Comparison of ENCODE assay signal across 8 cellular contexts in genomic region chr6:28648035-28648877, GRCh38.
A peak's percentile ranks its signal among the peaks of the same experiment; 100 is the strongest.
DNase-seq lines count a peak whose midpoint lies in the region; ATAC-seq and TF ChIP-seq lines count a peak whose summit lies in the region.

No MANE protein-coding gene starts in this region.

- no peak overlapping the region for H3K27ac ChIP-seq in heart left ventricle

- H3K9me3 Mint-ChIP-seq in Calu3 (ENCODE audit: low read depth, unreplicated experiment), result no peaks in the 10 kb centered on the region
- H3K9me3 Mint-ChIP-seq in activated T-helper 17 cell treated with anti-CD3 and anti-CD28 coated beads, Interleukin-2, amount 50 U/mL, for 72 hours, result no peaks in the 10 kb centered on the region

- intact Hi-C loops in Calu3 (cut with micrococcal nuclease; ENCODE audit: unreplicated experiment) (loop anchor here (1.0 to 5.0 kb wide), 2 partner anchors 10 to 61 kb away; a partner anchor contains a TSS), heart left ventricle (cut with DNase I) (no loop called here)

- H3K36me3 ChIP-seq in heart left ventricle, result no peaks in the 10 kb centered on the region

- ATAC-seq in HG03175 (IDR thresholded peaks at IDR 0.05; ENCODE audit: unreplicated experiment) (peak; percentile 46), heart left ventricle (peak in 2 of 4 donors; percentile 42 to 49), HG02938 (IDR thresholded peaks at IDR 0.05; ENCODE audit: unreplicated experiment) (no peak), HG02840 (IDR thresholded peaks at IDR 0.05; ENCODE audit: low FRiP score, unreplicated experiment) (no peak)
- peak; percentile 44 for ATAC-seq in activated T-helper 17 cell treated with anti-CD3 and anti-CD28 coated beads, Interleukin-2, amount 50 U/mL, for 72 hours (replicated peaks)

- peaks cover 0 to 56% (median 7%) of the 10 kb centered on the region in 9 donors for H3K27me3 ChIP-seq in heart left ventricle

- TF ChIP-seq POLR2A in heart left ventricle (IDR thresholded peaks at IDR 0.05), result no peak

- no peaks in the 10 kb centered on the region for H3K4me1 Mint-ChIP-seq in Calu3 (ENCODE audit: low read depth, unreplicated experiment)
- peaks cover 6% of the 10 kb centered on the region for H3K4me1 Mint-ChIP-seq in activated T-helper 17 cell treated with anti-CD3 and anti-CD28 coated beads, Interleukin-2, amount 50 U/mL, for 72 hours

- H3K4me1 ChIP-seq in heart left ventricle, result peaks cover 0 to 13% (median 0%) of the 10 kb centered on the region in 12 donors

- H3K36me3 Mint-ChIP-seq in Calu3 (ENCODE audit: insufficient read depth, unreplicated experiment), result peaks cover 12% of the 10 kb centered on the region
- peaks cover 5% of the 10 kb centered on the region for H3K36me3 Mint-ChIP-seq in activated T-helper 17 cell treated with anti-CD3 and anti-CD28 coated beads, Interleukin-2, amount 50 U/mL, for 72 hours (ENCODE audit: low read depth)

- H3K4me3 ChIP-seq in heart left ventricle, result peak overlapping the region in 11 of 12 donors; percentile 3 to 57 (median 46)

- DNase-seq in Calu3 (peak; percentile 87), NOMO-1 treated with DMSO at 0.1 percent for 48 hours (lab: John Stamatoyannopoulos, UW; ENCODE audit: unreplicated experiment) (peak; percentile 45), heart left ventricle (peak in 2 of 5 donors; percentile 34 to 35), retina (peak; percentile 92)

- peaks cover 16% of the 10 kb centered on the region for H3K27me3 Mint-ChIP-seq in Calu3 (ENCODE audit: unreplicated experiment)
- H3K27me3 Mint-ChIP-seq in activated T-helper 17 cell treated with anti-CD3 and anti-CD28 coated beads, Interleukin-2, amount 50 U/mL, for 72 hours, result peaks cover 43% of the 10 kb centered on the region

- TF ChIP-seq CTCF in Calu3 (IDR thresholded peaks at IDR 0.05; ENCODE audit: unreplicated experiment) (no peak), heart left ventricle (IDR thresholded peaks at IDR 0.05) (no peak)

- 1 to 2% (median 1%) methylated on average over 27 of the region's 27 CpGs for WGBS in heart left ventricle, 4 donors

- H3K4me3 Mint-ChIP-seq in Calu3 (ENCODE audit: low read depth, unreplicated experiment), result peak overlapping the region; percentile 91
- peak overlapping the region; percentile 75 for H3K4me3 Mint-ChIP-seq in activated T-helper 17 cell treated with anti-CD3 and anti-CD28 coated beads, Interleukin-2, amount 50 U/mL, for 72 hours

- peak overlapping the region; percentile 85 for H3K27ac Mint-ChIP-seq in Calu3 (ENCODE audit: unreplicated experiment)
- peak overlapping the region; percentile 78 for H3K27ac Mint-ChIP-seq in activated T-helper 17 cell treated with anti-CD3 and anti-CD28 coated beads, Interleukin-2, amount 50 U/mL, for 72 hours

- BruUV-seq in Calu3 (replicated peaks; lab: Mats Ljungman, UMichigan), result no TSS peak

- no peaks in the 10 kb centered on the region for H3K9me3 ChIP-seq in heart left ventricle

- CTCF ChIA-PET in Calu3 (lab: Charles Lee), result no interaction called here

Comparison
In these comparisons a context has a peak if more than half of its experiments do, and no peak if none do; other contexts are left out.
1. ATAC-seq: peak in HG03175 (single experiment) and activated T-helper 17 cell treated with anti-CD3 and anti-CD28 coated beads, Interleukin-2, amount 50 U/mL, for 72 hours (single experiment); none in HG02938 (single experiment) and HG02840 (single experiment).